Comparison of ENCODE assay signal across 2 cellular contexts in the genomic region with DNA sequence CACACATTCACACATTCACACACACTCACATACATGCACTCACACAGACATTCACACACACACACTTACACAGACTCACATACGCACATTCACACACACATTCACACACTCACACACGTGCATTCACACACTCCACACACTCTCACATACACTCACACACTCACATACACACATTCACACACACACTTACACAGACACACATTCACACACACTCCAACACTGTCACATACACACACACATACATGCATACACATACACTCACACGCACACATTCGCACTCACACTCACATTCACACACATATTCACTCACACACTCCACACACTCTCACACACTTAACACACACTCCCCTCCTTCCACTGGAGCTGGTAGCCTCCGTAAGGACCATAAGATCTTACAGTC.
A peak's percentile ranks its signal among the peaks of the same experiment; 100 is the strongest.
TF ChIP-seq lines count a peak whose summit lies in the region.

No MANE protein-coding gene starts in this region.

TF ChIP-seq in HepG2, 621 proteins besides CTCF, POLR2A, EP300 and RAD21 (continues in another document):
- TF ChIP-seq NR2C2 (CRISPR knock-in tag; IDR thresholded peaks at IDR 0.05; ENCODE audit: borderline replicate concordance) (no peak), ZNF251 (CRISPR knock-in tag; IDR thresholded peaks at IDR 0.05) (no peak), ZNF549 (CRISPR knock-in tag; IDR thresholded peaks at IDR 0.05) (no peak), IKZF1 (IDR thresholded peaks at IDR 0.05) (0 out of 2 replicates have a peak, but pooled peaks have one; percentile 80), NCOA2 (CRISPR knock-in tag; IDR thresholded peaks at IDR 0.05) (no peak), ZNF33B (CRISPR knock-in tag; IDR thresholded peaks at IDR 0.05) (no peak), DMTF1 (CRISPR knock-in tag; IDR thresholded peaks at IDR 0.05) (no peak), ZNF724P (CRISPR knock-in tag; IDR thresholded peaks at IDR 0.05; ENCODE audit: borderline replicate concordance) (no peak), MLXIP (CRISPR knock-in tag; IDR thresholded peaks at IDR 0.05; ENCODE audit: borderline replicate concordance) (no peak)
- TF ChIP-seq, protein P1, sequence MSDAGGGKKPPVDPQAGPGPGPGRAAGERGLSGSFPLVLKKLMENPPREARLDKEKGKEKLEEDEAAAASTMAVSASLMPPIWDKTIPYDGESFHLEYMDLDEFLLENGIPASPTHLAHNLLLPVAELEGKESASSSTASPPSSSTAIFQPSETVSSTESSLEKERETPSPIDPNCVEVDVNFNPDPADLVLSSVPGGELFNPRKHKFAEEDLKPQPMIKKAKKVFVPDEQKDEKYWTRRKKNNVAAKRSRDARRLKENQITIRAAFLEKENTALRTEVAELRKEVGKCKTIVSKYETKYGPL (CRISPR knock-in tag; IDR thresholded peaks at IDR 0.05): no peak
- TF ChIP-seq, protein P2, sequence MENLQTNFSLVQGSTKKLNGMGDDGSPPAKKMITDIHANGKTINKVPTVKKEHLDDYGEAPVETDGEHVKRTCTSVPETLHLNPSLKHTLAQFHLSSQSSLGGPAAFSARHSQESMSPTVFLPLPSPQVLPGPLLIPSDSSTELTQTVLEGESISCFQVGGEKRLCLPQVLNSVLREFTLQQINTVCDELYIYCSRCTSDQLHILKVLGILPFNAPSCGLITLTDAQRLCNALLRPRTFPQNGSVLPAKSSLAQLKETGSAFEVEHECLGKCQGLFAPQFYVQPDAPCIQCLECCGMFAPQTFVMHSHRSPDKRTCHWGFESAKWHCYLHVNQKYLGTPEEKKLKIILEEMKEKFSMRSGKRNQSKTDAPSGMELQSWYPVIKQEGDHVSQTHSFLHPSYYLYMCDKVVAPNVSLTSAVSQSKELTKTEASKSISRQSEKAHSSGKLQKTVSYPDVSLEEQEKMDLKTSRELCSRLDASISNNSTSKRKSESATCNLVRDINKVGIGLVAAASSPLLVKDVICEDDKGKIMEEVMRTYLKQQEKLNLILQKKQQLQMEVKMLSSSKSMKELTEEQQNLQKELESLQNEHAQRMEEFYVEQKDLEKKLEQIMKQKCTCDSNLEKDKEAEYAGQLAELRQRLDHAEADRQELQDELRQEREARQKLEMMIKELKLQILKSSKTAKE (CRISPR knock-in tag; IDR thresholded peaks at IDR 0.05; ENCODE audit: borderline replicate concordance): no peak

TF ChIP-seq in K562, 482 proteins besides CTCF, POLR2A, EP300 and RAD21 (continues in another document):
- TF ChIP-seq VEZF1 (CRISPR knock-in tag; IDR thresholded peaks at IDR 0.05): no peak
- no peak for TF ChIP-seq ZNF584 (CRISPR knock-in tag; IDR thresholded peaks at IDR 0.05; ENCODE audit: low read depth)
- no peak for TF ChIP-seq TAF1 (IDR thresholded peaks at IDR 0.05; ENCODE audit: control insufficient read depth, extremely low read depth, insufficient read depth, low read length, severe bottlenecking)
- no peak for TF ChIP-seq AFF4 (CRISPR knock-in tag; IDR thresholded peaks at IDR 0.05)
- TF ChIP-seq JUND (IDR thresholded peaks at IDR 0.05; ENCODE audit: borderline replicate concordance, low read depth, low read length): no peak
- TF ChIP-seq JUND (tag; IDR thresholded peaks at IDR 0.05; ENCODE audit: borderline replicate concordance, low read depth, low read length): no peak
- TF ChIP-seq, protein P3, sequence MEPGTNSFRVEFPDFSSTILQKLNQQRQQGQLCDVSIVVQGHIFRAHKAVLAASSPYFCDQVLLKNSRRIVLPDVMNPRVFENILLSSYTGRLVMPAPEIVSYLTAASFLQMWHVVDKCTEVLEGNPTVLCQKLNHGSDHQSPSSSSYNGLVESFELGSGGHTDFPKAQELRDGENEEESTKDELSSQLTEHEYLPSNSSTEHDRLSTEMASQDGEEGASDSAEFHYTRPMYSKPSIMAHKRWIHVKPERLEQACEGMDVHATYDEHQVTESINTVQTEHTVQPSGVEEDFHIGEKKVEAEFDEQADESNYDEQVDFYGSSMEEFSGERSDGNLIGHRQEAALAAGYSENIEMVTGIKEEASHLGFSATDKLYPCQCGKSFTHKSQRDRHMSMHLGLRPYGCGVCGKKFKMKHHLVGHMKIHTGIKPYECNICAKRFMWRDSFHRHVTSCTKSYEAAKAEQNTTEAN (CRISPR knock-in tag; IDR thresholded peaks at IDR 0.05): peak; percentile 83; the same call in 1 of the 2 replicates
- TF ChIP-seq, protein P4, sequence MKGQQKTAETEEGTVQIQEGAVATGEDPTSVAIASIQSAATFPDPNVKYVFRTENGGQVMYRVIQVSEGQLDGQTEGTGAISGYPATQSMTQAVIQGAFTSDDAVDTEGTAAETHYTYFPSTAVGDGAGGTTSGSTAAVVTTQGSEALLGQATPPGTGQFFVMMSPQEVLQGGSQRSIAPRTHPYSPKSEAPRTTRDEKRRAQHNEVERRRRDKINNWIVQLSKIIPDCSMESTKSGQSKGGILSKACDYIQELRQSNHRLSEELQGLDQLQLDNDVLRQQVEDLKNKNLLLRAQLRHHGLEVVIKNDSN (CRISPR knock-in tag; IDR thresholded peaks at IDR 0.05): peak; percentile 18; the same call in 1 of the 2 replicates
- TF ChIP-seq BDP1 (IDR thresholded peaks at IDR 0.05; ENCODE audit: insufficient read depth, insufficient read length): no peak
- TF ChIP-seq NR2C1 (IDR thresholded peaks at IDR 0.05): no peak
- no peak for TF ChIP-seq NR2C1 (tag; IDR thresholded peaks at IDR 0.05)
- TF ChIP-seq ILF3 (IDR thresholded peaks at IDR 0.05; ENCODE audit: borderline replicate concordance): no peak
- TF ChIP-seq GABPB1 (CRISPR knock-in tag; IDR thresholded peaks at IDR 0.05): no peak
- TF ChIP-seq EZH2 (IDR thresholded peaks at IDR 0.05; ENCODE audit: borderline replicate concordance, low read depth, low read length): no peak
- 0 out of 4 replicates have a peak, but pooled peaks of 1 of the 2 experiments have one; percentile 34 for TF ChIP-seq HDAC1 (IDR thresholded peaks at IDR 0.05)
- TF ChIP-seq TCFL5 (CRISPR knock-in tag; conservative IDR thresholded peaks at IDR 0.05): no peak
- 0 out of 2 replicates have a peak, but pooled peaks have one; percentile 62 for TF ChIP-seq ELF4 (CRISPR knock-in tag; IDR thresholded peaks at IDR 0.05)
- no peak for TF ChIP-seq CREB1 (IDR thresholded peaks at IDR 0.05)
- no peak for TF ChIP-seq CREB1 (CRISPR knock-in tag; IDR thresholded peaks at IDR 0.05)
- TF ChIP-seq ELK1 (CRISPR knock-in tag; IDR thresholded peaks at IDR 0.05): no peak
- TF ChIP-seq CEBPG (CRISPR knock-in tag; IDR thresholded peaks at IDR 0.05): 0 out of 2 replicates have a peak, but pooled peaks have one; percentile 9
- no peak for TF ChIP-seq CEBPG (tag; conservative IDR thresholded peaks at IDR 0.05 in 1 of 2, IDR thresholded peaks at IDR 0.05 in 1 of 2)
- peak; percentile 13; the same call in 1 of the 2 replicates for TF ChIP-seq OTX1 (CRISPR knock-in tag; IDR thresholded peaks at IDR 0.05)
- TF ChIP-seq ZNF24 (IDR thresholded peaks at IDR 0.05): no peak
- TF ChIP-seq LARP7 (IDR thresholded peaks at IDR 0.05): peak; percentile 52; the same call in 1 of the 2 replicates
- TF ChIP-seq ZNF695 (CRISPR knock-in tag; IDR thresholded peaks at IDR 0.05): no peak
- no peak for TF ChIP-seq MITF (IDR thresholded peaks at IDR 0.05)
- TF ChIP-seq NKRF (IDR thresholded peaks at IDR 0.05; ENCODE audit: borderline replicate concordance): 0 out of 2 replicates have a peak, but pooled peaks have one; percentile 18
- TF ChIP-seq ZNF3 (CRISPR knock-in tag; IDR thresholded peaks at IDR 0.05): no peak
- TF ChIP-seq SIX5 (IDR thresholded peaks at IDR 0.05; ENCODE audit: borderline replicate concordance in 1 of 2, insufficient read depth in 1 of 2, low read depth in 1 of 2, low read length in 2 of 2): no peak
- no peak for TF ChIP-seq KLF13 (tag; IDR thresholded peaks at IDR 0.05; ENCODE audit: borderline replicate concordance, low read depth)
- no peak for TF ChIP-seq RHOXF2B (CRISPR knock-in tag; conservative IDR thresholded peaks at IDR 0.05)
- no peak for TF ChIP-seq NFRKB (IDR thresholded peaks at IDR 0.05; ENCODE audit: low read depth)
- TF ChIP-seq MEIS2 (IDR thresholded peaks at IDR 0.05; ENCODE audit: partially characterized antibody): no peak
- no peak for TF ChIP-seq GTF2E2 (tag; IDR thresholded peaks at IDR 0.05)
- no peak for TF ChIP-seq SMAD4 (CRISPR knock-in tag; conservative IDR thresholded peaks at IDR 0.05)
- TF ChIP-seq SP1 (CRISPR knock-in tag; IDR thresholded peaks at IDR 0.05): no peak
- TF ChIP-seq, protein P5, sequence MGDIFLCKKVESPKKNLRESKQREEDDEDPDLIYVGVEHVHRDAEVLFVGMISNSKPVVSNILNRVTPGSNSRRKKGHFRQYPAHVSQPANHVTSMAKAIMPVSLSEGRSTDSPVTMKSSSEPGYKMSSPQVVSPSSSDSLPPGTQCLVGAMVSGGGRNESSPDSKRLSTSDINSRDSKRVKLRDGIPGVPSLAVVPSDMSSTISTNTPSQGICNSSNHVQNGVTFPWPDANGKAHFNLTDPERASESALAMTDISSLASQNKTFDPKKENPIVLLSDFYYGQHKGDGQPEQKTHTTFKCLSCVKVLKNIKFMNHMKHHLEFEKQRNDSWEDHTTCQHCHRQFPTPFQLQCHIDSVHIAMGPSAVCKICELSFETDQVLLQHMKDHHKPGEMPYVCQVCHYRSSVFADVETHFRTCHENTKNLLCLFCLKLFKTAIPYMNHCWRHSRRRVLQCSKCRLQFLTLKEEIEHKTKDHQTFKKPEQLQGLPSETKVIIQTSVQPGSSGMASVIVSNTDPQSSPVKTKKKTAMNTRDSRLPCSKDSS (IDR thresholded peaks at IDR 0.05; ENCODE audit: low read depth, partially characterized antibody): no peak
- TF ChIP-seq SPI1 (IDR thresholded peaks at IDR 0.05; ENCODE audit: borderline replicate concordance, low read depth, low read length): no peak
- TF ChIP-seq HLTF (IDR thresholded peaks at IDR 0.05): peak; percentile 44; the same call in 1 of the 2 replicates
- TF ChIP-seq SMARCA4 (IDR thresholded peaks at IDR 0.05): no peak
- peak; percentile 16 for TF ChIP-seq ARHGAP35 (IDR thresholded peaks at IDR 0.05; ENCODE audit: partially characterized antibody)
- TF ChIP-seq ZNF583 (CRISPR knock-in tag; IDR thresholded peaks at IDR 0.05): no peak
- TF ChIP-seq ZNF586 (CRISPR knock-in tag; conservative IDR thresholded peaks at IDR 0.05): no peak
